9 cellular contexts compared by ENCODE assay signal in the genomic region with DNA sequence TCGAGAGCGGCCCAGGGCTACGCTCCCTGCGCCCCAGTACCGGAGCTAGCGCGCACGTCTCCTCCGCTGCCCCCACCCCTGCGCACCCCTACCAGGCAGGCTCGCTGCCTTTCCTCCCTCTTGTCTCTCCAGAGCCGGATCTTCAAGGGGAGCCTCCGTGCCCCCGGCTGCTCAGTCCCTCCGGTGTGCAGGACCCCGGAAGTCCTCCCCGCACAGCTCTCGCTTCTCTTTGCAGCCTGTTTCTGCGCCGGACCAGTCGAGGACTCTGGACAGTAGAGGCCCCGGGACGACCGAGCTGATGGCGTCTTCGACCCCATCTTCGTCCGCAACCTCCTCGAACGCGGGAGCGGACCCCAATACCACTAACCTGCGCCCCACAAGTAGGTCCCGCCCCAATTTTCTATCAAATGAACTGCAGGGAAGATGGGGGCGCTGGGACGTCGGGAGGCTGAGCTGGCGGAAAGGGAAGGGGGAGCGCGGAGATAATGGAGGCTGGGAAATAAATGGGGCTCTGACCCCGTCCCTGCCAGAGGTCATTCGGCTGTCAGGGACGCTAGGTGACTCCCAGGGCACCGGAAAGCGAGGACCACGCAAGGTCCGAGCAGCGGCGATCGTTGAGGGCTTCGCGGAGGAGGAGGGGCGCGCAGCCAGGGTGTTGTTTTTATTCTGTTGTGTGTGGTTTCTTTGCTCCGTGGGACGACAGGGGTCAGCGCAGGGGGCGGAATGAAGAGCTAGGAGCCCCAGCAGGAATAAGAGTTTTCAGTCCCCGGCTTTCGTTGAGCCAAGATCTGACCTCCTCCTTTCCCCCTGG. TPM values are rescaled to one million over a fixed set of nuclear protein-coding genes. Genes with fewer than 3 reads are reported as not detected.
A peak's percentile ranks its signal among the peaks of the same experiment; 100 is the strongest.
DNase-seq lines count a peak whose midpoint lies in the region; ATAC-seq and TF ChIP-seq lines count a peak whose summit lies in the region.
"Had no signal": no experiment of that assay in that cellular context is flagged by ENCODE, and none has a peak within 500 bp of the region (broad histone marks: within the 10 kb centered on the region; RNA-seq: fewer than 3 reads in every experiment).

No MANE protein-coding gene starts in this region.

- no peak for ATAC-seq in GM21367 (IDR thresholded peaks at IDR 0.05; ENCODE audit: unreplicated experiment)
- no peak for ATAC-seq in HG02938 (IDR thresholded peaks at IDR 0.05; ENCODE audit: unreplicated experiment)

- H3K36me3 ChIP-seq in ES-I3 (ENCODE audit: insufficient read depth, low read length), result no peaks in the 10 kb centered on the region
- H3K36me3 ChIP-seq in SJCRH30, result 0 out of 2 replicates have a peak, but pooled peaks cover 2% of the 10 kb centered on the region

- DNase-seq in SJCRH30 (peak; percentile 18 to 24), epithelial cell of proximal tubule (ENCODE audit: low read depth) (no peak), retinal pigment epithelial cell (ENCODE audit: low read depth) (no peak), mucosa of gallbladder (ENCODE audit: low spot score) (no peak), NCI-H446 (lab: John Stamatoyannopoulos, UW) (no peak)

- H3K9ac ChIP-seq in ES-I3 (ENCODE audit: low read depth, low read length), result peak overlapping the region; percentile 83

- peak overlapping the region; percentile 77 for H3K4me3 ChIP-seq in SJCRH30
- H3K4me3 ChIP-seq in epithelial cell of proximal tubule (ENCODE audit: low read depth, low read length), result peak overlapping the region; percentile 62
- H3K4me3 ChIP-seq in retinal pigment epithelial cell (ENCODE audit: low read length), result peak overlapping the region; percentile 20

- TF ChIP-seq CTCF in epithelial cell of proximal tubule (conservative IDR thresholded peaks at IDR 0.05; ENCODE audit: low read depth, low read length), result no peak
- TF ChIP-seq CTCF in retinal pigment epithelial cell (conservative IDR thresholded peaks at IDR 0.05; ENCODE audit: low read depth, low read length), result no peak

- H3K4me1 ChIP-seq in ES-I3 (ENCODE audit: insufficient read depth, low read length) (0 out of 2 replicates have a peak, but pooled peaks cover 6% of the 10 kb centered on the region), SJCRH30 (no peaks in the 10 kb centered on the region)

- no peaks in the 10 kb centered on the region for H3K27me3 ChIP-seq in SJCRH30

- no peak overlapping the region for H3K27ac ChIP-seq in SJCRH30

- H3K9me3 ChIP-seq in ES-I3 (ENCODE audit: control insufficient read depth, insufficient read depth, low read length) (no peaks in the 10 kb centered on the region), SJCRH30 (replicated peaks) (no peaks in the 10 kb centered on the region)

RNA-seq across cellular contexts. Expression of gene GAD1, which starts 1.8 kb away (rescaled TPM):
- total RNA-seq in SJCRH30 (2014; rRNA removed; shearing (Covaris generic)), result 10.4 and 10.9 TPM in 2 replicates
- total RNA-seq in epithelial cell of proximal tubule, result 0.36 and 5.6 TPM in 2 replicates
- total RNA-seq in mucosa of gallbladder, result not detected

RNA-seq across cellular contexts. Expression of gene ERICH2, which starts 48.3 kb away (rescaled TPM):
- total RNA-seq in SJCRH30 (2014; rRNA removed; shearing (Covaris generic)), result 0.68 and 2.1 TPM in 2 replicates
- total RNA-seq in epithelial cell of proximal tubule (not detected in 2 replicates), mucosa of gallbladder (0.86 TPM)
- total RNA-seq: glomerular endothelial cell had no signal

Comparison
In these comparisons a context has a peak if more than half of its experiments do, and no peak if none do; other contexts are left out.
1. DNase-seq: peak in SJCRH30 (2 of 2); none in epithelial cell of proximal tubule (single experiment), retinal pigment epithelial cell (single experiment), mucosa of gallbladder (single experiment) and NCI-H446 (0 of 2).
2. H3K4me3 ChIP-seq: peak in every context shown above with its lines; median percentile 77 in SJCRH30; 62 in epithelial cell of proximal tubule; 20 in retinal pigment epithelial cell.